ENCODE assay signal across 17 cellular contexts in the genomic region with DNA sequence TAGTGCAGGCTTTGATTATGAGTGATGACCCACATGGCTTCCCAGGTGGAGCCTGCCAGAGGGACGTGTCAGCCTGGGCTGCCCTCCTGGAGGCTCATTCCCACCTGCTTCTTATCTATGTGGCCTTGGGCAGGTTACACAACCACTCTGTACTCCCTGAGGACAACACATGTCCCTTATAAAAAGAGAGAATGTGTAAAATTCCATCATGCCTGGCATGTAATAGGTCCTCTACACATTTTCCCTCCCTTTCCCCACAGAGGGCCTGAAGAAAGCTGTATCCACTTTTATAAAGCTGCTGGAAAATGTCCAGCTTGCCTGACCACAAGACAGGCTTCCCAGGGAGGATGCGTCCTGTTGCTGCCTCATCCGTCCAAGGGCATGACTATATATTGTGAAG. TPM values are rescaled to one million over a fixed set of nuclear protein-coding genes. Genes with fewer than 3 reads are reported as not detected.
DNase-seq lines count a peak whose midpoint lies in the region; TF ChIP-seq lines count a peak whose summit lies in the region.
"Had no signal": no experiment of that assay in that cellular context is flagged by ENCODE, and none has a peak within 500 bp of the region (broad histone marks: within the 10 kb centered on the region; RNA-seq: fewer than 3 reads in every experiment).

No MANE protein-coding gene starts in this region.

- peak; percentile 96 for DNase-seq in EH (ENCODE audit: low read depth)
- peak; percentile 87 for DNase-seq in NCI-H226
- peak; percentile 37 to 55 for DNase-seq in cardiac fibroblast (ENCODE audit: low read depth in 2 of 2)
- peak; percentile 70 for DNase-seq in myocyte (ENCODE audit: low read depth)
- no peak for DNase-seq in DMS153 treated with DMSO at 0.1 percent for 48 hours (lab: John Stamatoyannopoulos, UW; ENCODE audit: unreplicated experiment)
- no peak for DNase-seq in SIG-M5 (lab: John Stamatoyannopoulos, UW)
- DNase-seq in posterior cingulate gyrus: no peak
- no peak for DNase-seq in superior temporal gyrus (ENCODE audit: extremely low spot score)
- DNase-seq: activated CD4-positive, alpha-beta memory T cell treated with anti-CD3 and anti-CD28 coated beads, Interleukin-2, amount 10 ng/mL, durations not matched to agents 7 days and 5 days; amniotic stem cell; gastrocnemius medialis; midbrain; MV-4-11; nucleus accumbens; stimulated activated CD4-positive, alpha-beta T cell treated with anti-CD3 and anti-CD28 coated beads, Interleukin-12 subunit alpha, Interleukin-12 subunit beta, amount 100 ng/mL, for 4 hours had no signal

- intact Hi-C loops in posterior cingulate gyrus (cut with DNase I): no loop called here

- H3K4me3 ChIP-seq in cardiac fibroblast (replicated peaks in 1 of 2; ENCODE audit: low read depth in 2 of 2, low read length in 2 of 2): no peak overlapping the region
- H3K4me3 ChIP-seq: gastrocnemius medialis, SJSA1 had no signal

- no peak for TF ChIP-seq CTCF in cardiac fibroblast (IDR thresholded peaks at IDR 0.05; ENCODE audit: low read depth, low read length)

RNA-seq across cellular contexts. Expression of gene VSTM5, which starts 55.0 kb away (rescaled TPM):
- total RNA-seq in myocyte: not detected in 2 replicates
- polyA plus RNA-seq in myocyte (2012): not detected
- total RNA-seq: activated CD4-positive, alpha-beta memory T cell treated with anti-CD3 and anti-CD28 coated beads, Interleukin-2, amount 10 ng/mL, durations not matched to agents 7 days and 5 days; activated T-helper 1 cell treated with anti-CD3 and anti-CD28 coated beads, Interleukin-12 subunit alpha, Interleukin-12 subunit beta, Interleukin-2, Interleukin-4 antibody, amounts not matched to agents 30 ng/mL and 10 ng/mL and 1 ng/mL, durations not matched to agents 14 hours and 24 hours and 36 hours; gastrocnemius medialis; SJSA1 had no signal

Comparison
In these comparisons a context has a peak if more than half of its experiments do, and no peak if none do; other contexts are left out.
1. DNase-seq: peak in EH (single experiment), NCI-H226 (single experiment), cardiac fibroblast (2 of 2) and myocyte (single experiment); none in DMS153 treated with DMSO at 0.1 percent for 48 hours (single experiment), SIG-M5 (single experiment), posterior cingulate gyrus (0 of 10) and superior temporal gyrus (single experiment).